1 cellular context compared by ENCODE assay signal in the genomic region with DNA sequence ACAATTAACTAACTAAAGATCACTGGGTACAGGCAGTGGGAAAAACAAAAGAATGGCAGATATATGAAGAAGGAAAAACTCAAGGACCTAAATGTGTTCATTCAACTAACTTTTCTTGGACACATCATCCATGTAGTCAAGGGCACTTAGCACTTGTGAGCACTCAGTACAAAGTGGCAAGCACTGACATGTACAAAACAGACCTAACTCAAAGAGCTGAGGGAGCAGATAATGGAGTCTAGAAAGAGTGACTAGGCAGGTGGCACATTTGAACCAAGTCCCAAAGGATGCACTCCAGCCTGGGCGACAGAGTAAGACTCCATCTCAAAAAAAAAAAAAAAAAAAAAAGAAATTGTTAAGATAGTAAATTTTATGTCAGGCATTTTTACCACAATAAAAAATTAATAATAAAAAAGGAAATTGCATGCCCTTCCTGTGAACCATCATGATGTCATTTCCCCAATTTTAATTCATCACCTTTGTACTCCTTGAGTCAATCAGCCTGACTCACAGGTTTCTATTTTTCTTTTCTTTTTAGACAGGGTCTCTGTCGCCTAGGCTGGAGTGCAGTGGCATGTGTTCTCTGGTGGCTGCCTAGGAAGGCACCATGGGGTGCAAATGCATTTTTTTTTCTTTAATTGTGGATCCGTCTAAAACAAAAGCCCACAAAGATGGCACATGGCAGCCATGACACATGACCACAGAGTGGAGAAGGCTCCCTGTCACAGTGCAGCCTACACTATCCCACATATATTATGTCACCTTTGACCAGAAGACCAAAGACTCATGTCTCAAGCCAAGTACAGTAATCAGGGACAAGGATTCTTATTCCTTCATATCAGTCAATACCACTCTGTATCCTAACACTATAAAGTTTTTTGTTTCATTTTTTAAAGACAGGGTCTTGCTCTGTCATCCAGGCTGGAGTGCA.
TF ChIP-seq lines count a peak whose summit lies in the region.

No MANE protein-coding gene starts in this region.

TF ChIP-seq in HCT116, 20 proteins besides CTCF, POLR2A, EP300 and RAD21:
- TF ChIP-seq ZFX (IDR thresholded peaks at IDR 0.05) (no peak), FOSL1 (IDR thresholded peaks at IDR 0.05; ENCODE audit: low read depth) (0 out of 2 replicates have a peak, but pooled peaks have one; percentile 8), EZH2 (IDR thresholded peaks at IDR 0.05) (no peak), EZH2phosphoT487 (IDR thresholded peaks at IDR 0.05; ENCODE audit: borderline replicate concordance) (no peak), SIN3A (IDR thresholded peaks at IDR 0.05; ENCODE audit: low read depth) (no peak)
